Comparison of ENCODE assay signal across 19 cellular contexts in the genomic region with DNA sequence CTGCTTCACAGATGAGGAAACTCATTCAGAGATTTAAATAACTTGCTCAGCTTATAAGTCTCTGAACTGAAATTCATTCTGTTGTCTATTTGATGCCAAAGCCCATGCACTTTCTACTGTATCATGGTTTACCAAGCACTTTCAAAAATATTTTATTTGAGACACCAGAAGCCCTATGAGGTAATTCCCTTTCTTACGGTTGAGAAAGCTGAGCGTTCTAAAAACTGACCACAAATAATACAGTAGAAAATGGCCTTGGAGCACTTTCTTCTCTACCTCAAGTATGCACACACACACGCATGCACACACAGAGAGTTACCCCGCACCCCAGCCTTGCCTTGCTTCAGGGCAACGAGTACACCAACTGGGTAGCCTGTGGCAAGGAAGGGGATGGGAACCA.
"Had no signal": no experiment of that assay in that cellular context is flagged by ENCODE, and none has a peak within 500 bp of the region (broad histone marks: within the 10 kb centered on the region; RNA-seq: fewer than 3 reads in every experiment).

No MANE protein-coding gene starts in this region.

- H3K9me3 ChIP-seq: Peyer's patch had no signal

- H3K27ac ChIP-seq: cardiac muscle cell, Peyer's patch had no signal

- ATAC-seq: activated CD4-positive, CD25-positive, alpha-beta regulatory T cell treated with anti-CD3 and anti-CD28 coated beads, Interleukin-2, amount 50 U/mL, for 24 hours; activated CD8-positive, alpha-beta memory T cell treated with anti-CD3 and anti-CD28 coated beads, Interleukin-2, amount 10 ng/mL, durations not matched to agents 7 days and 5 days had no signal

- DNase-seq: activated CD4-positive, alpha-beta T cell treated with anti-CD3 and anti-CD28 coated beads, Interleukin-2, amount 10 ng/mL, durations not matched to agents 24 days and 14 days; activated CD4-positive, alpha-beta T cell treated with anti-CD3 and anti-CD28 coated beads, Interleukin-2, amount 50 U/mL, for 48 hours; activated CD8-positive, alpha-beta memory T cell treated with anti-CD3 and anti-CD28 coated beads, Interleukin-2, amount 10 ng/mL, durations not matched to agents 7 days and 5 days; activated effector memory CD4-positive, alpha-beta T cell treated with Interleukin-2 at 50 U/mL for 16 hours; activated naive CD4-positive, alpha-beta T cell; activated T-cell treated with anti-CD3 and anti-CD28 coated beads, Interleukin-2, amount 50 U/mL, for 24 hours; aorta; Kasumi-1; NCI-H1048; NCI-H1930; NCI-H2171; NCI-H2227 treated with DMSO at 0.1 percent for 48 hours; NCI-H446 treated with DMSO at 0.1 percent for 48 hours; NCI-H524 treated with DMSO at 0.1 percent for 48 hours; NCI-H774; Peyer's patch; SHP77 had no signal

- H3K4me3 ChIP-seq: cardiac muscle cell, Peyer's patch had no signal

- H3K4me1 ChIP-seq: Peyer's patch had no signal

- H3K27me3 ChIP-seq: cardiac muscle cell, Peyer's patch had no signal

- H3K36me3 ChIP-seq: cardiac muscle cell, Peyer's patch had no signal
